Comparison of ENCODE assay signal across 21 cellular contexts in genomic region chr6:166195861-166196238, GRCh38. TPM values are rescaled to one million over a fixed set of nuclear protein-coding genes. Genes with fewer than 3 reads are reported as not detected.
A peak's percentile ranks its signal among the peaks of the same experiment; 100 is the strongest.
DNase-seq lines count a peak whose midpoint lies in the region; ATAC-seq and TF ChIP-seq lines count a peak whose summit lies in the region.
"Had no signal": no experiment of that assay in that cellular context is flagged by ENCODE, and none has a peak within 500 bp of the region (broad histone marks: within the 10 kb centered on the region; RNA-seq: fewer than 3 reads in every experiment).

No MANE protein-coding gene starts in this region.

- intact Hi-C loops in natural killer cell (cut with micrococcal nuclease) = no loop called here

- DNase-seq in natural killer cell treated with Interleukin-12 subunit alpha and Interleukin-12 subunit beta and Interleukin-15 and Interleukin-18, amount 100 ng/mL, for 72 hours (ENCODE audit: low spot score) = peak; percentile 44
- DNase-seq in natural killer cell (no peak), hepatocyte (ENCODE audit: low spot score) (no peak), progenitor cell of endocrine pancreas (ENCODE audit: low spot score, unreplicated experiment) (no peak), foreskin fibroblast (no peak)
- DNase-seq in activated T-cell treated with anti-CD3 and anti-CD28 coated beads, Interleukin-2, amount 50 U/mL, for 72 hours = no peak
- DNase-seq: 8988T; CD8-positive, alpha-beta memory T cell; COR-L47; DMS 273 treated with DMSO at 0.1 percent for 48 hours; DMS53; DND-41; GOT3; H7; HFFc6 had no signal

- H4K20me1 ChIP-seq in hepatocyte (ENCODE audit: insufficient read depth, poor library complexity, severe bottlenecking) = no peaks in the 10 kb centered on the region
- H4K20me1 ChIP-seq: BLaER1 had no signal

- no peak overlapping the region for H3K4me3 Mint-ChIP-seq in natural killer cell treated with Interleukin-12 subunit alpha and Interleukin-12 subunit beta and Interleukin-15 and Interleukin-18, amount 100 ng/mL, for 72 hours
- H3K4me3 Mint-ChIP-seq in natural killer cell (no peak overlapping the region), progenitor cell of endocrine pancreas (ENCODE audit: low read depth) (no peak overlapping the region)
- no peak overlapping the region for H3K4me3 Mint-ChIP-seq in activated T-cell treated with anti-CD3 and anti-CD28 coated beads, Interleukin-2, amount 50 U/mL, for 72 hours
- H3K4me3 Mint-ChIP-seq: HFFc6 had no signal

- no peaks in the 10 kb centered on the region for H3K9me3 Mint-ChIP-seq in natural killer cell treated with Interleukin-12 subunit alpha and Interleukin-12 subunit beta and Interleukin-15 and Interleukin-18, amount 100 ng/mL, for 72 hours
- H3K9me3 Mint-ChIP-seq in natural killer cell (no peaks in the 10 kb centered on the region), progenitor cell of endocrine pancreas (ENCODE audit: low read depth) (no peaks in the 10 kb centered on the region)
- H3K9me3 Mint-ChIP-seq in activated T-cell treated with anti-CD3 and anti-CD28 coated beads, Interleukin-2, amount 50 U/mL, for 72 hours = no peaks in the 10 kb centered on the region
- H3K9me3 Mint-ChIP-seq: CD8-positive, alpha-beta memory T cell; IgD-negative memory B cell had no signal

- H2AFZ ChIP-seq in hepatocyte = no peak overlapping the region

- H3K4me1 ChIP-seq in hepatocyte (ENCODE audit: insufficient read depth) = peaks cover 4% of the 10 kb centered on the region
- H3K4me1 ChIP-seq: BLaER1 had no signal

- H3K4me3 ChIP-seq in hepatocyte (no peak overlapping the region), foreskin fibroblast (ENCODE audit: low read depth in 1 of 2, low read length in 2 of 2) (no peak overlapping the region)
- H3K4me3 ChIP-seq: BLaER1 had no signal

- no peaks in the 10 kb centered on the region for H3K36me3 ChIP-seq in hepatocyte (replicated peaks; ENCODE audit: insufficient read depth, low read depth)
- H3K36me3 ChIP-seq: BLaER1 had no signal

- ATAC-seq in natural killer cell treated with Interleukin-12 subunit alpha and Interleukin-12 subunit beta and Interleukin-15 and Interleukin-18, amount 100 ng/mL, for 72 hours = peak in 1 of 2 donors; percentile 32
- no peak for ATAC-seq in natural killer cell
- no peak for ATAC-seq in activated T-cell treated with anti-CD3 and anti-CD28 coated beads, Interleukin-2, amount 50 U/mL, for 72 hours (replicated peaks in 1 of 2)
- no peak for ATAC-seq in HG02981 (IDR thresholded peaks at IDR 0.05; ENCODE audit: unreplicated experiment)
- ATAC-seq: HCT116 had no signal

- no peaks in the 10 kb centered on the region for H3K79me2 ChIP-seq in hepatocyte

- H3K4me2 ChIP-seq in hepatocyte = no peak overlapping the region
- H3K4me2 ChIP-seq: BLaER1 had no signal

- peak overlapping the region; percentile 54 for H3K27ac ChIP-seq in hepatocyte
- H3K27ac ChIP-seq: BLaER1 had no signal

- no peaks in the 10 kb centered on the region for H3K27me3 ChIP-seq in hepatocyte
- H3K27me3 ChIP-seq: BLaER1 had no signal

- no peaks in the 10 kb centered on the region for H3K9me2 ChIP-seq in hepatocyte (replicated peaks; ENCODE audit: insufficient read depth)

- H3K9me3 ChIP-seq in hepatocyte (ENCODE audit: low read depth) = no peaks in the 10 kb centered on the region
- H3K9me3 ChIP-seq: BLaER1 had no signal

- H3K36me3 Mint-ChIP-seq in natural killer cell treated with Interleukin-12 subunit alpha and Interleukin-12 subunit beta and Interleukin-15 and Interleukin-18, amount 100 ng/mL, for 72 hours = no peaks in the 10 kb centered on the region
- H3K36me3 Mint-ChIP-seq in natural killer cell = no peaks in the 10 kb centered on the region
- no peaks in the 10 kb centered on the region for H3K36me3 Mint-ChIP-seq in progenitor cell of endocrine pancreas (ENCODE audit: insufficient read depth)
- no peaks in the 10 kb centered on the region for H3K36me3 Mint-ChIP-seq in activated T-cell treated with anti-CD3 and anti-CD28 coated beads, Interleukin-2, amount 50 U/mL, for 72 hours (ENCODE audit: insufficient read depth in 2 of 2)
- H3K36me3 Mint-ChIP-seq: CD8-positive, alpha-beta memory T cell; IgD-negative memory B cell had no signal

- TF ChIP-seq CTCF in natural killer cell (IDR thresholded peaks at IDR 0.05) (no peak), hepatocyte (IDR thresholded peaks at IDR 0.05; ENCODE audit: poor library complexity) (no peak), progenitor cell of endocrine pancreas (IDR thresholded peaks at IDR 0.05; ENCODE audit: unreplicated experiment) (no peak), foreskin fibroblast (IDR thresholded peaks at IDR 0.05; ENCODE audit: low read depth, low read length) (no peak)

- peaks cover 5 to 7% of the 10 kb centered on the region in 2 donors for H3K27me3 Mint-ChIP-seq in natural killer cell treated with Interleukin-12 subunit alpha and Interleukin-12 subunit beta and Interleukin-15 and Interleukin-18, amount 100 ng/mL, for 72 hours
- H3K27me3 Mint-ChIP-seq in natural killer cell (ENCODE audit: low read depth in 2 of 2) = peaks cover 0 to 12% of the 10 kb centered on the region in 2 donors
- peaks cover 13% of the 10 kb centered on the region for H3K27me3 Mint-ChIP-seq in progenitor cell of endocrine pancreas
- peaks cover 11% of the 10 kb centered on the region for H3K27me3 Mint-ChIP-seq in activated T-cell treated with anti-CD3 and anti-CD28 coated beads, Interleukin-2, amount 50 U/mL, for 72 hours (ENCODE audit: low read depth)
- H3K27me3 Mint-ChIP-seq: IgD-negative memory B cell had no signal

- no peak overlapping the region for H3K27ac Mint-ChIP-seq in natural killer cell treated with Interleukin-12 subunit alpha and Interleukin-12 subunit beta and Interleukin-15 and Interleukin-18, amount 100 ng/mL, for 72 hours
- no peak overlapping the region for H3K27ac Mint-ChIP-seq in natural killer cell
- H3K27ac Mint-ChIP-seq in progenitor cell of endocrine pancreas = peak overlapping the region; percentile 15
- no peak overlapping the region for H3K27ac Mint-ChIP-seq in activated T-cell treated with anti-CD3 and anti-CD28 coated beads, Interleukin-2, amount 50 U/mL, for 72 hours
- H3K27ac Mint-ChIP-seq: HFFc6, IgD-negative memory B cell had no signal

- no peaks in the 10 kb centered on the region for H3K4me1 Mint-ChIP-seq in natural killer cell treated with Interleukin-12 subunit alpha and Interleukin-12 subunit beta and Interleukin-15 and Interleukin-18, amount 100 ng/mL, for 72 hours (ENCODE audit: low read depth in 2 of 2)
- no peaks in the 10 kb centered on the region for H3K4me1 Mint-ChIP-seq in natural killer cell
- peaks cover 19% of the 10 kb centered on the region for H3K4me1 Mint-ChIP-seq in progenitor cell of endocrine pancreas (ENCODE audit: low read depth)
- H3K4me1 Mint-ChIP-seq in activated T-cell treated with anti-CD3 and anti-CD28 coated beads, Interleukin-2, amount 50 U/mL, for 72 hours (ENCODE audit: low read depth) = no peaks in the 10 kb centered on the region
- H3K4me1 Mint-ChIP-seq: CD8-positive, alpha-beta memory T cell had no signal

- WGBS in hepatocyte (ENCODE audit: low lambda C conversion rate, missing lambda C conversion rate) = 82% methylated on average over 10 of the region's 10 CpGs

RNA-seq across cellular contexts. Expression of gene TBXT, which starts 28.2 kb away (rescaled TPM):
- not detected for total RNA-seq in natural killer cell treated with Interleukin-12 subunit alpha and Interleukin-12 subunit beta and Interleukin-15 and Interleukin-18, amount 100 ng/mL, for 72 hours
- total RNA-seq in natural killer cell (not detected), hepatocyte (not detected in 2 replicates), progenitor cell of endocrine pancreas (not detected in 2 replicates)
- polyA plus RNA-seq in hepatocyte = 0.13 TPM in 1 of 2 replicates, not detected in the other
- total RNA-seq in activated T-cell treated with anti-CD3 and anti-CD28 coated beads, Interleukin-2, amount 50 U/mL, for 72 hours = not detected
- total RNA-seq: A673; CD8-positive, alpha-beta memory T cell; HFFc6 had no signal
- polyA plus RNA-seq: AG04450; CD8-positive, alpha-beta memory T cell; IgD-negative memory B cell had no signal
